Comparison of ENCODE assay signal across 18 cellular contexts in the genomic region with DNA sequence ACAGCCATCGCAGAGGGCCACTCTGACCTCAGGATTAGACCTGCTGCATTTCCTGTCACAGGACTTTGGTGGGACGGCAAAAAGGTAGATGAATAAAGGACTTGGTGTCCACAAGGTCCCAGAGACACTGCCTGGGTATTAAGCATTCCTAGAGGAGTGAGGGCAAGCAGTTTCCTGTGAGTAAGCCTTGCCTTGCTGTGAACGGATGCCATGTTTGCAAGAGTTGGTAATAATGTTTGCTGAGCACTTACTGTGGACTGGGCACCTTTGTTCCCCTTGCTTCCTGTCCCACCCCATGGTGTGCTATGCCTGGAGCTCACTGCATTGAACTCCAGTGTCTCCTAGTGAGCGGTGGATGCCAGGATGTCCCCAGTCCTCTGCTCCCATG.
DNase-seq lines count a peak whose midpoint lies in the region; ATAC-seq, FAIRE-seq and TF ChIP-seq lines count a peak whose summit lies in the region.
"Had no signal": no experiment of that assay in that cellular context is flagged by ENCODE, and none has a peak within 500 bp of the region (broad histone marks: within the 10 kb centered on the region; RNA-seq: fewer than 3 reads in every experiment).

No MANE protein-coding gene starts in this region.

- no peak for FAIRE-seq in astrocyte (lab: Jason Lieb, UNC)
- FAIRE-seq: islet of Langerhans had no signal

- no peaks in the 10 kb centered on the region for H3K36me3 ChIP-seq in astrocyte (ENCODE audit: insufficient read depth, low read length)
- H3K36me3 ChIP-seq: ascending aorta, prostate gland, uterus had no signal

- H3K4me3 ChIP-seq in astrocyte (ENCODE audit: insufficient read depth, low read depth, low read length): no peak overlapping the region
- H3K4me3 ChIP-seq: ascending aorta, mucosa of descending colon, prostate gland, uterus had no signal

- H3K27me3 ChIP-seq in astrocyte (ENCODE audit: insufficient read depth, low read length): no peaks in the 10 kb centered on the region
- H3K27me3 ChIP-seq: ascending aorta, foreskin keratinocyte, uterus had no signal

- peak overlapping the region; percentile 44 for H3K9ac ChIP-seq in astrocyte (ENCODE audit: low read length)

- no peaks in the 10 kb centered on the region for H3K79me2 ChIP-seq in astrocyte (ENCODE audit: insufficient read depth, low read length)

- no peak overlapping the region for H3K4me3 Mint-ChIP-seq in astrocyte (ENCODE audit: unreplicated experiment)
- H3K4me3 Mint-ChIP-seq in mesothelial cell of epicardium: no peak overlapping the region

- no peak overlapping the region for H3K27ac Mint-ChIP-seq in astrocyte (ENCODE audit: unreplicated experiment)
- H3K27ac Mint-ChIP-seq in mesothelial cell of epicardium: peak overlapping the region; percentile 92

- no peaks in the 10 kb centered on the region for H3K9me3 ChIP-seq in astrocyte (ENCODE audit: insufficient read depth, low read depth, low read length)
- H3K9me3 ChIP-seq: ascending aorta, mucosa of descending colon, prostate gland, uterus had no signal

- peak; percentile 1 for ATAC-seq in HG03175 (IDR thresholded peaks at IDR 0.05; ENCODE audit: unreplicated experiment)
- no peak for ATAC-seq in GM21528 (IDR thresholded peaks at IDR 0.05; ENCODE audit: low FRiP score, unreplicated experiment)
- ATAC-seq in left cardiac atrium: no peak
- ATAC-seq: foreskin keratinocyte, mucosa of descending colon had no signal

- peak overlapping the region; percentile 49 for H3K4me2 ChIP-seq in astrocyte (ENCODE audit: low read length)

- no peaks in the 10 kb centered on the region for H4K20me1 ChIP-seq in astrocyte (ENCODE audit: insufficient read depth, low read length)

- H3K9me3 Mint-ChIP-seq in astrocyte (ENCODE audit: unreplicated experiment): peaks cover 4% of the 10 kb centered on the region
- H3K9me3 Mint-ChIP-seq in mesothelial cell of epicardium: peaks cover 5% of the 10 kb centered on the region

- TF ChIP-seq CTCF in astrocyte (IDR thresholded peaks at IDR 0.05; ENCODE audit: insufficient read depth, low read depth, low read length): no peak
- TF ChIP-seq CTCF in mesothelial cell of epicardium (IDR thresholded peaks at IDR 0.05; ENCODE audit: unreplicated experiment): no peak

- no peaks in the 10 kb centered on the region for H3K36me3 Mint-ChIP-seq in astrocyte (ENCODE audit: low read depth, unreplicated experiment)
- H3K36me3 Mint-ChIP-seq in mesothelial cell of epicardium: peaks cover 4% of the 10 kb centered on the region

- peaks cover 20% of the 10 kb centered on the region for H3K4me1 ChIP-seq in astrocyte (ENCODE audit: insufficient read depth, low read length)
- H3K4me1 ChIP-seq: ascending aorta, foreskin keratinocyte, prostate gland, uterus had no signal

- peak overlapping the region; percentile 63 for H3K27ac ChIP-seq in astrocyte (ENCODE audit: low read depth, low read length)
- H3K27ac ChIP-seq: ascending aorta, foreskin keratinocyte, prostate gland, RWPE1 had no signal

- H3K4me1 Mint-ChIP-seq in astrocyte (ENCODE audit: low read depth, unreplicated experiment) (peaks cover 11% of the 10 kb centered on the region), mesothelial cell of epicardium (peaks cover 56% of the 10 kb centered on the region)

- peaks cover 18% of the 10 kb centered on the region for H3K27me3 Mint-ChIP-seq in astrocyte (ENCODE audit: low read depth, unreplicated experiment)
- no peaks in the 10 kb centered on the region for H3K27me3 Mint-ChIP-seq in mesothelial cell of epicardium (ENCODE audit: low read depth)

- H2AFZ ChIP-seq in astrocyte (ENCODE audit: low read depth, low read length): peak overlapping the region; percentile 49

- intact Hi-C loops in left cardiac atrium (cut with DNase I): no loop called here

- DNase-seq in EH (ENCODE audit: low read depth): peak; percentile 54
- no peak for DNase-seq in astrocyte (ENCODE audit: low read depth)
- DNase-seq in mesothelial cell of epicardium (ENCODE audit: low spot score in 2 of 2, unreplicated experiment in 2 of 2): no peak
- DNase-seq in NCI-H2196 treated with DMSO at 0.1 percent for 48 hours (lab: John Stamatoyannopoulos, UW; ENCODE audit: unreplicated experiment): no peak
- DNase-seq in left cardiac atrium: no peak
- no peak for DNase-seq in CD1c-positive myeloid dendritic cell (ENCODE audit: extremely low spot score)
- DNase-seq: activated CD4-positive, alpha-beta T cell treated with anti-CD3 and anti-CD28 coated beads, Interleukin-2, amount 50 U/mL, for 1 hour; foreskin keratinocyte; HCEC 1CT; mucosa of descending colon; NCI-H446 treated with DMSO at 0.1 percent for 48 hours had no signal
